22 cellular contexts compared by ENCODE assay signal in the genomic region with DNA sequence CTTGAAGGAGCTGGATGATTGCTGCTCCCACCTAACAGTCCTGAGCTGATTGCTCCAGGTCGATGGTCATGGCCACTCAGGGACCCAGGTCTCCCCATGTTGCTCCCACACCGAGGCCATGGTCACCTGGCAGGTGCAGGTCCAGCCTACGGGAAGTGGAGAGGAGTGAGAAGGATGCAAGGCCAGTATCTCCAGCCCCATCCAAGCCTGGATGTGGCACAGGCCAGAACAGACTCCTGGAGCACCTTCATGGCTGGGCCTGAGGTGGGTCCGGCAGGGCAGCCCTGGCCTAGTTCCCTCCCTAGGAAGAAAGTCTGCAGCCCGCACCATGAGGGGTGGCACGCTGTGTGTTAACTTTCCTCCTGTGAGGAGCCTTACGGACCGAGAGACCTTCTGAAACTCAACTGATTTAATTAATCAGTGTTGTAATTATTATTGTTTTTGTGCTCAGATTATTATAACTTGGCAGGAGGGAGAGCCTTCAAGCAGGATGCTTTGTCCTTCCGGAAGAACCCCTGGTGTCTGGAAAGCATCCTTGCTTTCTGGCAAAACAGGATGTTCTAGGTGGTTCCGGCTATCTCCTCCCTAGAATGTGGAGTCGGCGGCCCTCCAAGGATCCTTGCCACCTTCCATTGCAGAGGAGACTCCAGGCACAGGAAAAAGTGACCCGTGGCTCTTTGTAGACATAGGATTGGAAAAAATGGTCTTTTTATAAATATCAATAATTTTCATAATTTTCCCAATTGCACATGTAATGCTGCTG.
"Had no signal": no experiment of that assay in that cellular context is flagged by ENCODE, and none has a peak within 500 bp of the region (broad histone marks: within the 10 kb centered on the region; RNA-seq: fewer than 3 reads in every experiment).

No MANE protein-coding gene starts in this region.

- H3K4me3 Mint-ChIP-seq: activated B cell treated with CpG ODN at 0.5 μM for 24 hours; activated CD4-positive, alpha-beta T cell treated with anti-CD3 and anti-CD28 coated beads for 36 hours; activated CD8-positive, alpha-beta memory T cell treated with anti-CD3 and anti-CD28 coated beads, Interleukin-2, amount 10 ng/mL, durations not matched to agents 7 days and 5 days; activated CD8-positive, alpha-beta T cell treated with anti-CD3 and anti-CD28 coated beads, Interleukin-2, amount 10 ng/mL, durations not matched to agents 7 days and 5 days; activated naive CD8-positive, alpha-beta T cell; activated T-cell treated with anti-CD3 and anti-CD28 coated beads, Interleukin-2, amount 50 U/mL, for 72 hours; brain; nephron had no signal

- H3K27ac ChIP-seq: cardiac muscle cell, gastroesophageal sphincter, ovary, upper lobe of left lung had no signal

- H3K27ac Mint-ChIP-seq: activated B cell treated with CpG ODN at 0.5 μM for 24 hours; activated CD4-positive, alpha-beta T cell treated with anti-CD3 and anti-CD28 coated beads for 36 hours; activated CD8-positive, alpha-beta memory T cell treated with anti-CD3 and anti-CD28 coated beads, Interleukin-2, amount 10 ng/mL, durations not matched to agents 7 days and 5 days; activated CD8-positive, alpha-beta T cell treated with anti-CD3 and anti-CD28 coated beads, Interleukin-2, amount 10 ng/mL, durations not matched to agents 7 days and 5 days; activated naive CD8-positive, alpha-beta T cell; activated T-cell treated with anti-CD3 and anti-CD28 coated beads, Interleukin-2, amount 50 U/mL, for 72 hours; brain; nephron had no signal

- H3K4me3 ChIP-seq: cardiac muscle cell, gastroesophageal sphincter, lung, ovary, prostate gland, upper lobe of left lung had no signal

- H3K4me1 Mint-ChIP-seq: activated B cell treated with CpG ODN at 0.5 μM for 24 hours; activated CD4-positive, alpha-beta T cell treated with anti-CD3 and anti-CD28 coated beads for 36 hours; activated CD8-positive, alpha-beta memory T cell treated with anti-CD3 and anti-CD28 coated beads, Interleukin-2, amount 10 ng/mL, durations not matched to agents 7 days and 5 days; nephron had no signal

- DNase-seq: activated B cell treated with CpG ODN at 0.5 μM for 24 hours; activated CD4-positive, alpha-beta T cell treated with anti-CD3 and anti-CD28 coated beads for 36 hours; activated CD8-positive, alpha-beta memory T cell treated with anti-CD3 and anti-CD28 coated beads, Interleukin-2, amount 10 ng/mL, durations not matched to agents 7 days and 5 days; activated CD8-positive, alpha-beta T cell treated with anti-CD3 and anti-CD28 coated beads, Interleukin-2, amount 10 ng/mL, durations not matched to agents 7 days and 5 days; activated naive CD4-positive, alpha-beta T cell treated with Interleukin-2 at 50 U/mL for 16 hours; activated T-cell treated with anti-CD3 and anti-CD28 coated beads, Interleukin-2, amount 50 U/mL, for 72 hours; hippocampal formation; mesendoderm; retina; stimulated activated CD4-positive, alpha-beta T cell treated with anti-CD3 and anti-CD28 coated beads, Interleukin-2, amount 100 ng/mL, for 48 hours; stimulated activated naive CD4-positive, alpha-beta T cell treated with Interleukin-2 at 50 U/mL for 16 hours; T-helper 2 cell had no signal

- H3K36me3 ChIP-seq: cardiac muscle cell, gastroesophageal sphincter, ovary, prostate gland, upper lobe of left lung had no signal

- H3K36me3 Mint-ChIP-seq: activated CD8-positive, alpha-beta memory T cell treated with anti-CD3 and anti-CD28 coated beads, Interleukin-2, amount 10 ng/mL, durations not matched to agents 7 days and 5 days; activated naive CD8-positive, alpha-beta T cell; brain had no signal

- H3K9me3 ChIP-seq: gastroesophageal sphincter, ovary, prostate gland had no signal

- H3K27me3 ChIP-seq: cardiac muscle cell, ovary, upper lobe of left lung had no signal

- H3K27me3 Mint-ChIP-seq: activated CD8-positive, alpha-beta memory T cell treated with anti-CD3 and anti-CD28 coated beads, Interleukin-2, amount 10 ng/mL, durations not matched to agents 7 days and 5 days had no signal

- ATAC-seq: activated CD4-positive, alpha-beta T cell treated with anti-CD3 and anti-CD28 coated beads for 36 hours; activated CD8-positive, alpha-beta memory T cell treated with anti-CD3 and anti-CD28 coated beads, Interleukin-2, amount 10 ng/mL, durations not matched to agents 7 days and 5 days; activated CD8-positive, alpha-beta T cell treated with anti-CD3 and anti-CD28 coated beads, Interleukin-2, amount 10 ng/mL, durations not matched to agents 7 days and 5 days; activated T-cell treated with anti-CD3 and anti-CD28 coated beads, Interleukin-2, amount 50 U/mL, for 72 hours; gastroesophageal sphincter; SK-N-SH treated with all-trans-retinoic acid at 6 μM for 48 hours had no signal

- H3K4me1 ChIP-seq: gastroesophageal sphincter had no signal
